In the genomic region with DNA sequence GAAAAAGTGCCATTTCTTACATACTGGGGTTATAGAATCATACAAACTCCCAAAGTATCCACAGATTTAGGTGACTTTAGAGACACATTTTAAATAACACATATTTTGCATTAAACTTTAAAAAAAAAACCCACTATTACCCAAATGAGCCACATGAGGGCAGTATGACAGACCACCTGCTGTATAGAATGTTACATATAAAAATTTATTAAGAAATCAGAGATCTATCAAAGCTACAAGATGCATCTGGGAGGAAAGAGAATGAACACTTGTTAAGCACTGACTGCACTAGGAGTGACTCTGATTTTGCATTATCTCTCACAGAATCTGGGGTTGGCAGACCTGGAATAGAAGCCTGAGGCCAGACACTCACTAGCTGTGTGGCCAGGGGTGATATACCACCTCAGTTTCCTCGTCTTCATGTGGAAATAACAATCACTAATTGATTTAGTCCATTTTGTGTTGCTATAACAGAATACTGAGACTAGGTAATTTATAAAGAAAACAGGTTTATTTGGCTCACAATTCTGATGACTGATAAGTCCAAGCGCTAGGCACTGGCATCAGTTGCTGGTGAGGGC, we compare ENCODE assay signal across 9 cellular contexts.
DNase-seq lines count a peak whose midpoint lies in the region; ATAC-seq, FAIRE-seq and TF ChIP-seq lines count a peak whose summit lies in the region.
"Had no signal": no experiment of that assay in that cellular context is flagged by ENCODE, and none has a peak within 500 bp of the region (broad histone marks: within the 10 kb centered on the region; RNA-seq: fewer than 3 reads in every experiment).

No MANE protein-coding gene starts in this region.

- H3K4me3 ChIP-seq in LNCaP clone FGC (ENCODE audit: low read depth, low read length) = no peak overlapping the region
- no peak overlapping the region for H3K4me3 ChIP-seq in coronary artery
- H3K4me3 ChIP-seq in pancreas = no peak overlapping the region

- DNase-seq in ELR (ENCODE audit: low read depth) = peak; percentile 47
- no peak for DNase-seq in LNCaP clone FGC (ENCODE audit: low read depth)
- no peak for DNase-seq in coronary artery (ENCODE audit: low spot score)
- DNase-seq in pancreas = no peak
- no peak for DNase-seq in activated T-cell treated with anti-CD3 and anti-CD28 coated beads, Interleukin-2, amount 50 U/mL, for 24 hours
- no peak for DNase-seq in effector memory CD8-positive, alpha-beta T cell
- no peak for DNase-seq in iPS-NIHi11 (ENCODE audit: low spot score)
- DNase-seq in NCI-H187 (lab: John Stamatoyannopoulos, UW) = no peak
- DNase-seq: NCI-H1930 had no signal

- no peaks in the 10 kb centered on the region for H3K27me3 ChIP-seq in pancreas

- intact Hi-C loops in pancreas (cut with DNase I) = loop anchor here in 1 of 3 donors (10.0 kb wide), 1 partner anchor 422 kb away; no protein-coding TSS in a partner anchor

- 75 to 78% methylated on average over 2 of the region's 2 CpGs for WGBS in pancreas, 2 donors

- H3K36me3 ChIP-seq in pancreas = no peaks in the 10 kb centered on the region

- FAIRE-seq in pancreas (lab: Jason Lieb, UNC) = no peak

- H3K4me3 Mint-ChIP-seq in activated T-cell treated with anti-CD3 and anti-CD28 coated beads, Interleukin-2, amount 50 U/mL, for 24 hours = no peak overlapping the region
- no peak overlapping the region for H3K4me3 Mint-ChIP-seq in effector memory CD8-positive, alpha-beta T cell

- H3K4me1 Mint-ChIP-seq in activated T-cell treated with anti-CD3 and anti-CD28 coated beads, Interleukin-2, amount 50 U/mL, for 24 hours (ENCODE audit: low read depth) = peaks cover 16% of the 10 kb centered on the region
- peaks cover 13 to 15% of the 10 kb centered on the region in 2 donors for H3K4me1 Mint-ChIP-seq in effector memory CD8-positive, alpha-beta T cell (ENCODE audit: low read depth in 2 of 2)

- H3K9me3 ChIP-seq in pancreas = no peaks in the 10 kb centered on the region

- H3K27ac Mint-ChIP-seq in activated T-cell treated with anti-CD3 and anti-CD28 coated beads, Interleukin-2, amount 50 U/mL, for 24 hours = no peak overlapping the region
- peak overlapping the region in 1 of 2 donors; percentile 7 for H3K27ac Mint-ChIP-seq in effector memory CD8-positive, alpha-beta T cell

- H3K36me3 Mint-ChIP-seq in activated T-cell treated with anti-CD3 and anti-CD28 coated beads, Interleukin-2, amount 50 U/mL, for 24 hours (ENCODE audit: low read depth) = peaks cover 12% of the 10 kb centered on the region
- H3K36me3 Mint-ChIP-seq in effector memory CD8-positive, alpha-beta T cell (ENCODE audit: insufficient read depth) = peaks cover 6% of the 10 kb centered on the region

- TF ChIP-seq CTCF in LNCaP clone FGC (IDR thresholded peaks at IDR 0.05; ENCODE audit: control insufficient read depth, extremely low read depth, insufficient read depth) = peak; percentile 34; the same call in 1 of the 2 replicates
- peak; percentile 46 for TF ChIP-seq CTCF in coronary artery (IDR thresholded peaks at IDR 0.05)
- TF ChIP-seq CTCF in pancreas (IDR thresholded peaks at IDR 0.05) = peak; percentile 8 to 50 (median 33)

- H3K27ac ChIP-seq in coronary artery (no peak overlapping the region), pancreas (no peak overlapping the region)

- no peaks in the 10 kb centered on the region for H3K4me1 ChIP-seq in pancreas

- no peaks in the 10 kb centered on the region for H3K27me3 Mint-ChIP-seq in activated T-cell treated with anti-CD3 and anti-CD28 coated beads, Interleukin-2, amount 50 U/mL, for 24 hours
- no peaks in the 10 kb centered on the region for H3K27me3 Mint-ChIP-seq in effector memory CD8-positive, alpha-beta T cell

- no peaks in the 10 kb centered on the region for H3K9me3 Mint-ChIP-seq in activated T-cell treated with anti-CD3 and anti-CD28 coated beads, Interleukin-2, amount 50 U/mL, for 24 hours
- H3K9me3 Mint-ChIP-seq in effector memory CD8-positive, alpha-beta T cell = no peaks in the 10 kb centered on the region

- ATAC-seq in pancreas = peak in 2 of 4 donors; percentile 37 to 48
- ATAC-seq in effector memory CD8-positive, alpha-beta T cell (replicated peaks) = no peak
